Comparison of ENCODE assay signal across 11 cellular contexts in genomic region chr4:7323872-7324650, GRCh38.
DNase-seq lines count a peak whose midpoint lies in the region; ATAC-seq lines count a peak whose summit lies in the region.
"Had no signal": no experiment of that assay in that cellular context is flagged by ENCODE, and none has a peak within 500 bp of the region (broad histone marks: within the 10 kb centered on the region; RNA-seq: fewer than 3 reads in every experiment).

No MANE protein-coding gene starts in this region.

- H3K4me3 Mint-ChIP-seq in activated CD8-positive, alpha-beta memory T cell treated with anti-CD3 and anti-CD28 coated beads, Interleukin-2, amount 10 ng/mL, durations not matched to agents 7 days and 5 days, result no peak overlapping the region

- H3K27me3 Mint-ChIP-seq in activated CD8-positive, alpha-beta memory T cell treated with anti-CD3 and anti-CD28 coated beads, Interleukin-2, amount 10 ng/mL, durations not matched to agents 7 days and 5 days, result peaks cover 4% of the 10 kb centered on the region

- H3K9me3 Mint-ChIP-seq in activated CD8-positive, alpha-beta memory T cell treated with anti-CD3 and anti-CD28 coated beads, Interleukin-2, amount 10 ng/mL, durations not matched to agents 7 days and 5 days (ENCODE audit: low read depth), result no peaks in the 10 kb centered on the region

- no peak overlapping the region for H3K27ac Mint-ChIP-seq in activated CD8-positive, alpha-beta memory T cell treated with anti-CD3 and anti-CD28 coated beads, Interleukin-2, amount 10 ng/mL, durations not matched to agents 7 days and 5 days

- DNase-seq in activated CD8-positive, alpha-beta memory T cell treated with anti-CD3 and anti-CD28 coated beads, Interleukin-2, amount 10 ng/mL, durations not matched to agents 7 days and 5 days, result no peak
- DNase-seq in activated CD8-positive, alpha-beta memory T cell treated with anti-CD3 and anti-CD28 coated beads, Interleukin-2, amount 50 U/mL, for 48 hours, result no peak
- DNase-seq in NCI-H1694 (lab: John Stamatoyannopoulos, UW) (peak; percentile 84), renal cortical epithelial cell (ENCODE audit: low read depth) (peak; percentile 23)
- DNase-seq in activated gamma-delta T cell treated with anti-CD3 and anti-CD28 coated beads, Interleukin-2, amount 50 U/mL, for 16 hours (ENCODE audit: low read depth), result peak; percentile 7
- no peak for DNase-seq in activated effector memory CD4-positive, alpha-beta T cell treated with Interleukin-2 at 50 U/mL for 16 hours
- DNase-seq: glutamatergic neuron, NCI-H1436 had no signal

- CTCF ChIA-PET in activated CD8-positive, alpha-beta memory T cell treated with anti-CD3 and anti-CD28 coated beads, Interleukin-2, amount 10 ng/mL, durations not matched to agents 7 days and 5 days (lab: Charles Lee), result interaction anchor here (2.3 kb wide), 1 partner anchor 11 kb away, joined by 6 read pairs; no protein-coding TSS in a partner anchor

- ATAC-seq in activated CD8-positive, alpha-beta memory T cell treated with anti-CD3 and anti-CD28 coated beads, Interleukin-2, amount 10 ng/mL, durations not matched to agents 7 days and 5 days, result peak; percentile 45
- no peak for ATAC-seq in HG03097 (IDR thresholded peaks at IDR 0.05; ENCODE audit: low FRiP score, unreplicated experiment)
- ATAC-seq in HG02610 (IDR thresholded peaks at IDR 0.05; ENCODE audit: unreplicated experiment), result no peak
- ATAC-seq: activated CD4-positive, CD25-positive, alpha-beta regulatory T cell treated with anti-CD3 and anti-CD28 coated beads, Interleukin-2, amount 50 U/mL, for 24 hours had no signal

- H3K4me1 Mint-ChIP-seq in activated CD8-positive, alpha-beta memory T cell treated with anti-CD3 and anti-CD28 coated beads, Interleukin-2, amount 10 ng/mL, durations not matched to agents 7 days and 5 days, result peaks cover 8% of the 10 kb centered on the region

- H3K36me3 Mint-ChIP-seq in activated CD8-positive, alpha-beta memory T cell treated with anti-CD3 and anti-CD28 coated beads, Interleukin-2, amount 10 ng/mL, durations not matched to agents 7 days and 5 days, result no peaks in the 10 kb centered on the region

Comparison
In these comparisons a context has a peak if more than half of its experiments do, and no peak if none do; other contexts are left out.
1. DNase-seq: peak in NCI-H1694 (single experiment), activated gamma-delta T cell treated with anti-CD3 and anti-CD28 coated beads, Interleukin-2, amount 50 U/mL, for 16 hours (single experiment) and renal cortical epithelial cell (single experiment); none in activated CD8-positive, alpha-beta memory T cell treated with anti-CD3 and anti-CD28 coated beads, Interleukin-2, amount 10 ng/mL, durations not matched to agents 7 days and 5 days (single experiment), activated CD8-positive, alpha-beta memory T cell treated with anti-CD3 and anti-CD28 coated beads, Interleukin-2, amount 50 U/mL, for 48 hours (single experiment) and activated effector memory CD4-positive, alpha-beta T cell treated with Interleukin-2 at 50 U/mL for 16 hours (single experiment).